In genomic region chr12:105292705-105293104, GRCh38 we compare ENCODE assay signal across 31 cellular contexts. TPM values are rescaled to one million over a fixed set of nuclear protein-coding genes. Genes with fewer than 3 reads are reported as not detected.
DNase-seq lines count a peak whose midpoint lies in the region; ATAC-seq, FAIRE-seq and TF ChIP-seq lines count a peak whose summit lies in the region.
"Had no signal": no experiment of that assay in that cellular context is flagged by ENCODE, and none has a peak within 500 bp of the region (broad histone marks: within the 10 kb centered on the region; RNA-seq: fewer than 3 reads in every experiment).

No MANE protein-coding gene starts in this region.

- H3K27ac ChIP-seq in A549 = peak overlapping the region; percentile 38 to 59; a peak in 5 of 6 replicates
- H3K27ac ChIP-seq in brain microvascular endothelial cell = no peak overlapping the region
- H3K27ac ChIP-seq: adrenal gland, BLaER1, breast epithelium, coronary artery, heart left ventricle had no signal

- ATAC-seq in A549 = peak; percentile 45 to 68; a peak in 3 of 6 replicates
- ATAC-seq in GM19463 (IDR thresholded peaks at IDR 0.05; ENCODE audit: unreplicated experiment) = no peak
- no peak for ATAC-seq in HG02610 (IDR thresholded peaks at IDR 0.05; ENCODE audit: unreplicated experiment)
- ATAC-seq: activated T-cell treated with anti-CD3 and anti-CD28 coated beads, Interleukin-2, amount 50 U/mL, for 4 hours; HCT116; heart left ventricle had no signal

- POLR2A ChIA-PET in A549 (lab: Yijun Ruan, JAX) = no interaction called here

- no peaks in the 10 kb centered on the region for H3K27me3 ChIP-seq in brain microvascular endothelial cell (replicated peaks)
- H3K27me3 ChIP-seq: adrenal gland, BLaER1, breast epithelium had no signal

- FAIRE-seq in A549 (lab: Jason Lieb, UNC) = peak; percentile 65
- FAIRE-seq: A204.1, endometrium, GM12891 had no signal

- H3K27me3 Mint-ChIP-seq in HFFc6 (ENCODE audit: insufficient read depth) = no peaks in the 10 kb centered on the region; the same call in 1 of the 2 replicates

- peak overlapping the region; percentile 17; the same call in 1 of the 2 replicates for H3K27ac Mint-ChIP-seq in HFFc6
- H3K27ac Mint-ChIP-seq: IgD-negative memory B cell had no signal

- no peak for TF ChIP-seq EP300 in A549 (IDR thresholded peaks at IDR 0.05)

- H3K4me3 Mint-ChIP-seq in HFFc6 = no peak overlapping the region
- H3K4me3 Mint-ChIP-seq: activated T-cell treated with anti-CD3 and anti-CD28 coated beads, Interleukin-2, amount 50 U/mL, for 4 hours; IgD-negative memory B cell; naive B cell had no signal

- H3K9me3 ChIP-seq in A549 = peaks cover 3% of the 10 kb centered on the region; the same call in 1 of the 3 replicates
- H3K9me3 ChIP-seq: adrenal gland, breast epithelium, heart left ventricle had no signal

- in situ Hi-C loops in brain microvascular endothelial cell (cut with HindIII; ENCODE audit: low pct_ligation_motif_present, low sequenced_read_pairs) = no loop called here

- peaks cover 46% of the 10 kb centered on the region for H3K4me1 Mint-ChIP-seq in HFFc6 (ENCODE audit: low read depth)
- H3K4me1 Mint-ChIP-seq: IgD-negative memory B cell, naive B cell had no signal

- CTCF ChIA-PET in A549 (lab: Yijun Ruan, JAX) = interaction anchor here (0.9 to 1.1 kb wide), 3 partner anchors 12 to 14 kb away, joined by 3 to 4 read pairs (median 4); no protein-coding TSS in a partner anchor

- peak overlapping the region; percentile 46 for H3K4me2 ChIP-seq in A549
- H3K4me2 ChIP-seq: BLaER1, smooth muscle cell had no signal

- DNase-seq in A549 (ENCODE audit: low read depth in 1 of 2, low spot score in 1 of 2) (peak in 1 of 2 experiments; percentile 64), HFFc6 (no peak), brain microvascular endothelial cell (peak; percentile 37), foreskin fibroblast (peak; percentile 24 to 47), activated T-cell treated with anti-CD3 and anti-CD28 coated beads for 4 hours (no peak), AG08396 (ENCODE audit: low spot score) (no peak)
- DNase-seq: activated naive CD4-positive, alpha-beta T cell treated with Interleukin-2 at 50 U/mL for 16 hours; activated T-cell treated with anti-CD3 and anti-CD28 coated beads, Interleukin-2, amount 50 U/mL, for 4 hours; adrenal gland; COR-L47; DMS79 treated with DMSO at 0.1 percent for 48 hours; heart left ventricle; mesendoderm; naive B cell; NCI-H510A; NK-92 treated with Interleukin-12 subunit alpha and Interleukin-12 subunit beta, amount 100 ng/mL, for 24 hours; nucleus accumbens; SIG-M5; stimulated activated CD4-positive, alpha-beta T cell treated with anti-CD3 and anti-CD28 coated beads, Interleukin-2, amount 100 ng/mL, for 24 hours; substantia nigra had no signal

- peaks cover 3% of the 10 kb centered on the region for H3K9me3 Mint-ChIP-seq in HFFc6
- H3K9me3 Mint-ChIP-seq: IgD-negative memory B cell had no signal

- TF ChIP-seq CTCF in A549 (IDR thresholded peaks at IDR 0.05) = no peak
- no peak for TF ChIP-seq CTCF in HFFc6 (IDR thresholded peaks at IDR 0.05)
- TF ChIP-seq CTCF in brain microvascular endothelial cell (IDR thresholded peaks at IDR 0.05; ENCODE audit: low read depth, low read length, missing control alignments) = no peak
- no peak for TF ChIP-seq CTCF in foreskin fibroblast (IDR thresholded peaks at IDR 0.05; ENCODE audit: low read depth, low read length)

- H3K4me1 ChIP-seq in A549 = peaks cover 23% of the 10 kb centered on the region; the same call in 2 of the 3 replicates
- H3K4me1 ChIP-seq: adrenal gland, BLaER1, breast epithelium, heart left ventricle had no signal

- TF ChIP-seq POLR2A in A549 (IDR thresholded peaks at IDR 0.05; ENCODE audit: low read length) = no peak

- 5% methylated on average over 1 of the region's 1 CpG for WGBS in A549 (ENCODE audit: missing lambda C conversion rate)

- peaks cover 3% of the 10 kb centered on the region for H3K36me3 Mint-ChIP-seq in HFFc6 (ENCODE audit: low read depth)

- no peaks in the 10 kb centered on the region for H3K36me3 ChIP-seq in brain microvascular endothelial cell (replicated peaks)
- H3K36me3 ChIP-seq: adrenal gland, BLaER1, breast epithelium, heart left ventricle had no signal

- no peak for TF ChIP-seq RAD21 in A549 (conservative IDR thresholded peaks at IDR 0.05 in 1 of 2, IDR thresholded peaks at IDR 0.05 in 1 of 2)

- H3K4me3 ChIP-seq in A549 (no peak overlapping the region), brain microvascular endothelial cell (ENCODE audit: low read depth, low read length) (no peak overlapping the region), foreskin fibroblast (ENCODE audit: low read depth in 1 of 2, low read length in 2 of 2) (no peak overlapping the region)
- H3K4me3 ChIP-seq: adrenal gland, BLaER1, breast epithelium, coronary artery, heart left ventricle, smooth muscle cell had no signal

TF ChIP-seq in A549, 52 proteins besides CTCF, POLR2A, EP300 and RAD21:
- TF ChIP-seq ZSCAN20 (CRISPR knock-in tag; IDR thresholded peaks at IDR 0.05) (no peak), FOSL2 (IDR thresholded peaks at IDR 0.05) (no peak), FOSL2 (CRISPR knock-in tag; IDR thresholded peaks at IDR 0.05) (peak; percentile 11; the same call in 1 of the 2 replicates), GATA3 (IDR thresholded peaks at IDR 0.05; ENCODE audit: borderline replicate concordance) (peak; percentile 16; the same call in 1 of the 2 replicates)
TF ChIP-seq in A549: peak in this region for 2.

RNA-seq across cellular contexts. Expression of gene C12orf75, which starts 37.8 kb away (rescaled TPM):
- polyA plus RNA-seq in A549 (2011; rRNA removed) = 238 and 298 TPM in 2 replicates
- 126 and 130 TPM in 2 replicates for polyA plus RNA-seq in A549 (2012; cell fraction: cytosol; rRNA removed)
- polyA plus RNA-seq in A549 (2012; cell fraction: nucleus; rRNA removed) = 30.4 and 51.6 TPM in 2 replicates
- 202 to 224 TPM (median 210 TPM) in 3 replicates for polyA plus RNA-seq in A549 (2017; fragmentation: RNase III; extraction: RNeasy Plus Mini Kit Qiagen cat#74134 plus additional on column Dnase treatment)
- 23.0 and 25.4 TPM in 2 replicates for polyA minus RNA-seq in A549 (2011; rRNA and poly(A)+ RNA removed)
- 1,000 to 10,000 TPM; 1,007 to 1,412 (median 1,300) TPM for total RNA-seq in HFFc6 (2021; fragmentation: NEBNext Ultra II Directional; extraction: Animal tissue kit (Norgen Biotek cat#: 25700))

RNA-seq across cellular contexts. Expression of gene APPL2, which starts 56.7 kb away (rescaled TPM):
- polyA plus RNA-seq in A549 (2011; rRNA removed) = 48.1 and 62.6 TPM in 2 replicates
- 19.2 and 22.1 TPM in 2 replicates for polyA plus RNA-seq in A549 (2012; cell fraction: cytosol; rRNA removed)
- polyA plus RNA-seq in A549 (2012; cell fraction: nucleus; rRNA removed) = 15.7 and 23.0 TPM in 2 replicates
- 21.7 to 25.8 TPM (median 24.1 TPM) in 3 replicates for polyA plus RNA-seq in A549 (2017; fragmentation: RNase III; extraction: RNeasy Plus Mini Kit Qiagen cat#74134 plus additional on column Dnase treatment)
- polyA minus RNA-seq in A549 (2011; rRNA and poly(A)+ RNA removed) = 34.5 and 37.0 TPM in 2 replicates
- 10 to 100 TPM; 67.9 to 98.4 (median 87.8) TPM for total RNA-seq in HFFc6 (2021; fragmentation: NEBNext Ultra II Directional; extraction: Animal tissue kit (Norgen Biotek cat#: 25700))

Comparison
In these comparisons a context has a peak if more than half of its experiments do, and no peak if none do; other contexts are left out.
1. ATAC-seq: peak in A549 (2 of 2); none in GM19463 (single experiment) and HG02610 (single experiment).
2. DNase-seq: peak in brain microvascular endothelial cell (single experiment) and foreskin fibroblast (2 of 2); none in HFFc6 (single experiment), activated T-cell treated with anti-CD3 and anti-CD28 coated beads for 4 hours (single experiment) and AG08396 (single experiment).